Comparison of ENCODE assay signal across 1 cellular context in genomic region chr13:27981006-27981708, GRCh38.
TF ChIP-seq lines count a peak whose summit lies in the region.

No MANE protein-coding gene starts in this region.

TF ChIP-seq in H1, 55 proteins besides CTCF, POLR2A, EP300 and RAD21:
- TF ChIP-seq SUZ12 (IDR thresholded peaks at IDR 0.05; ENCODE audit: low read length) = peak; percentile 63; the same call in 1 of the 2 replicates
- TF ChIP-seq GABPA (IDR thresholded peaks at IDR 0.05; ENCODE audit: borderline replicate concordance, insufficient read depth, low read length) = no peak
- peak; percentile 76 for TF ChIP-seq EZH2 (IDR thresholded peaks at IDR 0.05; ENCODE audit: low read depth, low read length, severe bottlenecking)
- no peak for TF ChIP-seq TAF1 (IDR thresholded peaks at IDR 0.05; ENCODE audit: low read depth, low read length)
- TF ChIP-seq SIRT6 (IDR thresholded peaks at IDR 0.05; ENCODE audit: low read length) = no peak
- TF ChIP-seq, protein P1, sequence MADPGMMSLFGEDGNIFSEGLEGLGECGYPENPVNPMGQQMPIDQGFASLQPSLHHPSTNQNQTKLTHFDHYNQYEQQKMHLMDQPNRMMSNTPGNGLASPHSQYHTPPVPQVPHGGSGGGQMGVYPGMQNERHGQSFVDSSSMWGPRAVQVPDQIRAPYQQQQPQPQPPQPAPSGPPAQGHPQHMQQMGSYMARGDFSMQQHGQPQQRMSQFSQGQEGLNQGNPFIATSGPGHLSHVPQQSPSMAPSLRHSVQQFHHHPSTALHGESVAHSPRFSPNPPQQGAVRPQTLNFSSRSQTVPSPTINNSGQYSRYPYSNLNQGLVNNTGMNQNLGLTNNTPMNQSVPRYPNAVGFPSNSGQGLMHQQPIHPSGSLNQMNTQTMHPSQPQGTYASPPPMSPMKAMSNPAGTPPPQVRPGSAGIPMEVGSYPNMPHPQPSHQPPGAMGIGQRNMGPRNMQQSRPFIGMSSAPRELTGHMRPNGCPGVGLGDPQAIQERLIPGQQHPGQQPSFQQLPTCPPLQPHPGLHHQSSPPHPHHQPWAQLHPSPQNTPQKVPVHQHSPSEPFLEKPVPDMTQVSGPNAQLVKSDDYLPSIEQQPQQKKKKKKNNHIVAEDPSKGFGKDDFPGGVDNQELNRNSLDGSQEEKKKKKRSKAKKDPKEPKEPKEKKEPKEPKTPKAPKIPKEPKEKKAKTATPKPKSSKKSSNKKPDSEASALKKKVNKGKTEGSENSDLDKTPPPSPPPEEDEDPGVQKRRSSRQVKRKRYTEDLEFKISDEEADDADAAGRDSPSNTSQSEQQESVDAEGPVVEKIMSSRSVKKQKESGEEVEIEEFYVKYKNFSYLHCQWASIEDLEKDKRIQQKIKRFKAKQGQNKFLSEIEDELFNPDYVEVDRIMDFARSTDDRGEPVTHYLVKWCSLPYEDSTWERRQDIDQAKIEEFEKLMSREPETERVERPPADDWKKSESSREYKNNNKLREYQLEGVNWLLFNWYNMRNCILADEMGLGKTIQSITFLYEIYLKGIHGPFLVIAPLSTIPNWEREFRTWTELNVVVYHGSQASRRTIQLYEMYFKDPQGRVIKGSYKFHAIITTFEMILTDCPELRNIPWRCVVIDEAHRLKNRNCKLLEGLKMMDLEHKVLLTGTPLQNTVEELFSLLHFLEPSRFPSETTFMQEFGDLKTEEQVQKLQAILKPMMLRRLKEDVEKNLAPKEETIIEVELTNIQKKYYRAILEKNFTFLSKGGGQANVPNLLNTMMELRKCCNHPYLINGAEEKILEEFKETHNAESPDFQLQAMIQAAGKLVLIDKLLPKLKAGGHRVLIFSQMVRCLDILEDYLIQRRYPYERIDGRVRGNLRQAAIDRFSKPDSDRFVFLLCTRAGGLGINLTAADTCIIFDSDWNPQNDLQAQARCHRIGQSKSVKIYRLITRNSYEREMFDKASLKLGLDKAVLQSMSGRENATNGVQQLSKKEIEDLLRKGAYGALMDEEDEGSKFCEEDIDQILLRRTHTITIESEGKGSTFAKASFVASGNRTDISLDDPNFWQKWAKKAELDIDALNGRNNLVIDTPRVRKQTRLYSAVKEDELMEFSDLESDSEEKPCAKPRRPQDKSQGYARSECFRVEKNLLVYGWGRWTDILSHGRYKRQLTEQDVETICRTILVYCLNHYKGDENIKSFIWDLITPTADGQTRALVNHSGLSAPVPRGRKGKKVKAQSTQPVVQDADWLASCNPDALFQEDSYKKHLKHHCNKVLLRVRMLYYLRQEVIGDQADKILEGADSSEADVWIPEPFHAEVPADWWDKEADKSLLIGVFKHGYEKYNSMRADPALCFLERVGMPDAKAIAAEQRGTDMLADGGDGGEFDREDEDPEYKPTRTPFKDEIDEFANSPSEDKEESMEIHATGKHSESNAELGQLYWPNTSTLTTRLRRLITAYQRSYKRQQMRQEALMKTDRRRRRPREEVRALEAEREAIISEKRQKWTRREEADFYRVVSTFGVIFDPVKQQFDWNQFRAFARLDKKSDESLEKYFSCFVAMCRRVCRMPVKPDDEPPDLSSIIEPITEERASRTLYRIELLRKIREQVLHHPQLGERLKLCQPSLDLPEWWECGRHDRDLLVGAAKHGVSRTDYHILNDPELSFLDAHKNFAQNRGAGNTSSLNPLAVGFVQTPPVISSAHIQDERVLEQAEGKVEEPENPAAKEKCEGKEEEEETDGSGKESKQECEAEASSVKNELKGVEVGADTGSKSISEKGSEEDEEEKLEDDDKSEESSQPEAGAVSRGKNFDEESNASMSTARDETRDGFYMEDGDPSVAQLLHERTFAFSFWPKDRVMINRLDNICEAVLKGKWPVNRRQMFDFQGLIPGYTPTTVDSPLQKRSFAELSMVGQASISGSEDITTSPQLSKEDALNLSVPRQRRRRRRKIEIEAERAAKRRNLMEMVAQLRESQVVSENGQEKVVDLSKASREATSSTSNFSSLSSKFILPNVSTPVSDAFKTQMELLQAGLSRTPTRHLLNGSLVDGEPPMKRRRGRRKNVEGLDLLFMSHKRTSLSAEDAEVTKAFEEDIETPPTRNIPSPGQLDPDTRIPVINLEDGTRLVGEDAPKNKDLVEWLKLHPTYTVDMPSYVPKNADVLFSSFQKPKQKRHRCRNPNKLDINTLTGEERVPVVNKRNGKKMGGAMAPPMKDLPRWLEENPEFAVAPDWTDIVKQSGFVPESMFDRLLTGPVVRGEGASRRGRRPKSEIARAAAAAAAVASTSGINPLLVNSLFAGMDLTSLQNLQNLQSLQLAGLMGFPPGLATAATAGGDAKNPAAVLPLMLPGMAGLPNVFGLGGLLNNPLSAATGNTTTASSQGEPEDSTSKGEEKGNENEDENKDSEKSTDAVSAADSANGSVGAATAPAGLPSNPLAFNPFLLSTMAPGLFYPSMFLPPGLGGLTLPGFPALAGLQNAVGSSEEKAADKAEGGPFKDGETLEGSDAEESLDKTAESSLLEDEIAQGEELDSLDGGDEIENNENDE (IDR thresholded peaks at IDR 0.05; ENCODE audit: insufficient replicate concordance, low read length) = no peak
